In genomic region chr12:86727151-86727550, GRCh38 we compare ENCODE assay signal across 19 cellular contexts.
A peak's percentile ranks its signal among the peaks of the same experiment; 100 is the strongest.
DNase-seq lines count a peak whose midpoint lies in the region; ATAC-seq, FAIRE-seq and TF ChIP-seq lines count a peak whose summit lies in the region.
"Had no signal": no experiment of that assay in that cellular context is flagged by ENCODE, and none has a peak within 500 bp of the region (broad histone marks: within the 10 kb centered on the region; RNA-seq: fewer than 3 reads in every experiment).

No MANE protein-coding gene starts in this region.

- 24% methylated on average over 1 of the region's 1 CpG for WGBS in right lobe of liver (ENCODE audit: insufficient coverage, low coverage, low lambda C conversion rate, missing lambda C conversion rate)

- intact Hi-C loops in right lobe of liver (cut with DNase I): no loop called here

- H3K9me3 ChIP-seq in AG04450 (ENCODE audit: control insufficient read depth, insufficient read depth, low read length): peaks cover 2% of the 10 kb centered on the region; the same call in 1 of the 2 replicates
- H3K9me3 ChIP-seq in right lobe of liver: no peaks in the 10 kb centered on the region
- H3K9me3 ChIP-seq: BLaER1 treated with 17β-estradiol and CSF1 and Interleukin-3, amounts not matched to agents 10 nM and 100 nM had no signal

- H3K36me3 ChIP-seq in right lobe of liver: no peaks in the 10 kb centered on the region
- H3K36me3 ChIP-seq: BLaER1 treated with 17β-estradiol and CSF1 and Interleukin-3, amounts not matched to agents 10 nM and 100 nM; cardiac muscle cell had no signal

- no peak overlapping the region for H3K4me3 ChIP-seq in AG04450 (ENCODE audit: low read depth, low read length)
- H3K4me3 ChIP-seq in LNCaP clone FGC (ENCODE audit: low read depth, low read length): no peak overlapping the region
- H3K4me3 ChIP-seq in fibroblast of the aortic adventitia (ENCODE audit: low read depth, low read length): no peak overlapping the region
- no peak overlapping the region for H3K4me3 ChIP-seq in right lobe of liver
- H3K4me3 ChIP-seq: BLaER1 treated with 17β-estradiol and CSF1 and Interleukin-3, amounts not matched to agents 10 nM and 100 nM; cardiac muscle cell had no signal

- no peaks in the 10 kb centered on the region for H3K27me3 ChIP-seq in AG04450 (ENCODE audit: control insufficient read depth, insufficient read depth, low read length)
- no peaks in the 10 kb centered on the region for H3K27me3 ChIP-seq in right lobe of liver
- H3K27me3 ChIP-seq: BLaER1 treated with 17β-estradiol and CSF1 and Interleukin-3, amounts not matched to agents 10 nM and 100 nM; cardiac muscle cell had no signal

- TF ChIP-seq CTCF in AG04450 (IDR thresholded peaks at IDR 0.05; ENCODE audit: low read depth, low read length): no peak
- no peak for TF ChIP-seq CTCF in LNCaP clone FGC (IDR thresholded peaks at IDR 0.05; ENCODE audit: control insufficient read depth, extremely low read depth, insufficient read depth)
- no peak for TF ChIP-seq CTCF in fibroblast of the aortic adventitia (IDR thresholded peaks at IDR 0.05; ENCODE audit: insufficient read depth, low read length)
- TF ChIP-seq CTCF in right lobe of liver (IDR thresholded peaks at IDR 0.05): no peak

- FAIRE-seq in GM12891 (lab: Jason Lieb, UNC): no peak

- H3K4me1 ChIP-seq in right lobe of liver: no peaks in the 10 kb centered on the region

- H3K27ac ChIP-seq in AG04450 (ENCODE audit: low read depth, low read length): no peak overlapping the region
- no peak overlapping the region for H3K27ac ChIP-seq in right lobe of liver
- H3K27ac ChIP-seq: BLaER1 treated with 17β-estradiol and CSF1 and Interleukin-3, amounts not matched to agents 10 nM and 100 nM; cardiac muscle cell; VCaP had no signal

- POLR2A ChIA-PET in AG04450 (lab: Yijun Ruan, JAX): no interaction called here

- CTCF ChIA-PET in AG04450 (lab: Charles Lee): no interaction called here

- peak; percentile 20 for DNase-seq in AG04450 (ENCODE audit: low read depth, low spot score)
- peak; percentile 74 for DNase-seq in LNCaP clone FGC (ENCODE audit: low read depth)
- DNase-seq in SHP77 (lab: John Stamatoyannopoulos, UW): peak; percentile 35 to 58
- peak; percentile 71 for DNase-seq in fibroblast of the aortic adventitia (ENCODE audit: low read depth)
- no peak for DNase-seq in superior temporal gyrus (ENCODE audit: extremely low spot score)
- DNase-seq in NCI-H774 (lab: John Stamatoyannopoulos, UW): no peak
- no peak for DNase-seq in right lobe of liver
- DNase-seq in GM12891 (ENCODE audit: insufficient read length, low spot score): no peak
- DNase-seq: activated T-cell treated with anti-CD3 and anti-CD28 coated beads, Interleukin-2, amount 50 U/mL, for 72 hours; foreskin melanocyte; left colon; NCI-H2107; nephron progenitor cell; stimulated activated CD4-positive, alpha-beta T cell treated with anti-CD3 and anti-CD28 coated beads, Interleukin-15, amount 100 ng/mL, for 24 hours; stimulated activated CD8-positive, alpha-beta memory T cell treated with anti-CD3 and anti-CD28 coated beads, Interleukin-4, amount 100 ng/mL, for 48 hours had no signal

- TF ChIP-seq POLR2A in right lobe of liver (IDR thresholded peaks at IDR 0.05) (no peak), GM12891 (IDR thresholded peaks at IDR 0.05; ENCODE audit: low read depth, low read length) (no peak)

- no peak for ATAC-seq in right lobe of liver
- ATAC-seq: activated T-cell treated with anti-CD3 and anti-CD28 coated beads, Interleukin-2, amount 50 U/mL, for 72 hours; left colon; Right ventricle myocardium inferior had no signal

TF ChIP-seq in GM12891, 5 proteins besides CTCF, POLR2A, EP300 and RAD21:
- no peak for TF ChIP-seq TAF1 (IDR thresholded peaks at IDR 0.05; ENCODE audit: low read depth, low read length)
- no peak for TF ChIP-seq POLR2AphosphoS5 (IDR thresholded peaks at IDR 0.05; ENCODE audit: low read depth, low read length)
- TF ChIP-seq PAX5 (IDR thresholded peaks at IDR 0.05; ENCODE audit: insufficient read depth, low read length, severe bottlenecking): no peak
- no peak for TF ChIP-seq POU2F2 (IDR thresholded peaks at IDR 0.05; ENCODE audit: low read depth, low read length)
- TF ChIP-seq SPI1 (IDR thresholded peaks at IDR 0.05; ENCODE audit: low read depth, low read length): no peak
TF ChIP-seq in GM12891: peak in this region for 0.

Comparison
In these comparisons a context has a peak if more than half of its experiments do, and no peak if none do; other contexts are left out.
1. DNase-seq: peak in AG04450 (single experiment), LNCaP clone FGC (single experiment), SHP77 (2 of 2) and fibroblast of the aortic adventitia (single experiment); none in superior temporal gyrus (single experiment), NCI-H774 (single experiment), right lobe of liver (0 of 3) and GM12891 (single experiment).